2 cellular contexts compared by ENCODE assay signal in the genomic region with DNA sequence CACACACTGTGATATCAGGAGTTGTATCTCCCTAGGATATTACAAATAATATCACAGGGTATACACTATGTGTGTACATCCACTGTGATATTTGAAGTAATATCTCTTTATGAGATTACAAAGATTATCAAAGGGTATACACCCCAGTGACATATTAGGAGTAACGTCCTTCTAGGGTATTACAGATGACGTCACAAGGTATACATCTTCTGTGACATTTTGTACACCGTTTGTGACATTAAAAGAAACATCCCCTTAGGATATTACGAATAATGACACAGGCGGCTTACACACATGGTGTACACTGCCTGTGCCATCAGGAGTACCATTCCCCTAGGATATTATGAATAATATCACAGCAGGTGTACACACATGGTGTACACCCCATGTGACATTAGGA.
TF ChIP-seq lines count a peak whose summit lies in the region.

No MANE protein-coding gene starts in this region.

TF ChIP-seq in HepG2, 621 proteins besides CTCF, POLR2A, EP300 and RAD21:
- no peak for TF ChIP-seq MZF1 (CRISPR knock-in tag; IDR thresholded peaks at IDR 0.05; ENCODE audit: borderline replicate concordance)
- no peak for TF ChIP-seq SMC3 (IDR thresholded peaks at IDR 0.05; ENCODE audit: low read length)
- peak; percentile 95 for TF ChIP-seq CREB1 (IDR thresholded peaks at IDR 0.05)
- TF ChIP-seq CREB1 (CRISPR knock-in tag; IDR thresholded peaks at IDR 0.05) = no peak
- peak; percentile 92 for TF ChIP-seq ATF7 (IDR thresholded peaks at IDR 0.05)
- no peak for TF ChIP-seq ATF7 (CRISPR knock-in tag; IDR thresholded peaks at IDR 0.05)

TF ChIP-seq in K562, 482 proteins besides CTCF, POLR2A, EP300 and RAD21:
- TF ChIP-seq DIDO1 (tag; IDR thresholded peaks at IDR 0.05; ENCODE audit: low read depth) (no peak), ATF1 (CRISPR knock-in tag; IDR thresholded peaks at IDR 0.05) (no peak), ATF1 (tag; IDR thresholded peaks at IDR 0.05) (0 out of 2 replicates have a peak, but pooled peaks have one; percentile 22), BHLHE40 (IDR thresholded peaks at IDR 0.05; ENCODE audit: low read length) (no peak), RBFOX2 (IDR thresholded peaks at IDR 0.05; ENCODE audit: low read depth, low read length) (no peak), CHCHD3 (CRISPR knock-in tag; IDR thresholded peaks at IDR 0.05) (no peak), POLR2B (IDR thresholded peaks at IDR 0.05; ENCODE audit: low read depth, partially characterized antibody) (no peak), HDAC1 (IDR thresholded peaks at IDR 0.05) (no peak), CBX2 (IDR thresholded peaks at IDR 0.05; ENCODE audit: insufficient read depth, low read length, poor library complexity, severe bottlenecking) (no peak)
- TF ChIP-seq, protein P1, sequence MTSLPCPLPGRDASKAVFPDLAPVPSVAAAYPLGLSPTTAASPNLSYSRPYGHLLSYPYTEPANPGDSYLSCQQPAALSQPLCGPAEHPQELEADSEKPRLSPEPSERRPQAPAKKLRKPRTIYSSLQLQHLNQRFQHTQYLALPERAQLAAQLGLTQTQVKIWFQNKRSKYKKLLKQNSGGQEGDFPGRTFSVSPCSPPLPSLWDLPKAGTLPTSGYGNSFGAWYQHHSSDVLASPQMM (CRISPR knock-in tag; IDR thresholded peaks at IDR 0.05) = no peak
